14 cellular contexts compared by ENCODE assay signal in the genomic region with DNA sequence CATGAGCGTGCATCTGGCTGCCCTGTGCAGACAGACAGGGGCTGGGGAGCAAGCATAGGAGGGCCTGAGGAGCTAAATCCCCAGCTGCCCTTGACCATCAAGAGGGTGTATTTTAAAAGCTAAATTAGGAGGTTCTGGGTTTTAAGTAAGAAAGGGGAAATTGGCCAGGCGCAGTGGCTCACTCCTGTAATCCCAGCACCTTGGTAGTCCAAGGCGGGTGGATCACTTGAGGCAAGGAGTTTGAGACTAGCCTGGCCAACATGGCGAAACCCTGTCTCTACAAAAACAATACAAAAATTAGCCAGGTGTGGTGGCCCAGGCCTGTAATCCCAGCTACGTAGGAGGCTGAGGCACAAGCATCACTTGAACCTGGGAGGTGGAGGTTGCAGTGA. TPM values are rescaled to one million over a fixed set of nuclear protein-coding genes. Genes with fewer than 3 reads are reported as not detected.
DNase-seq lines count a peak whose midpoint lies in the region; ATAC-seq and TF ChIP-seq lines count a peak whose summit lies in the region.
"Had no signal": no experiment of that assay in that cellular context is flagged by ENCODE, and none has a peak within 500 bp of the region (broad histone marks: within the 10 kb centered on the region; RNA-seq: fewer than 3 reads in every experiment).

No MANE protein-coding gene starts in this region.

- peaks cover 45% of the 10 kb centered on the region for H3K4me1 Mint-ChIP-seq in activated T-cell treated with anti-CD3 and anti-CD28 coated beads, Interleukin-2, amount 50 U/mL, for 24 hours (ENCODE audit: low read depth)
- peaks cover 45 to 65% of the 10 kb centered on the region in 2 donors for H3K4me1 Mint-ChIP-seq in immature natural killer cell

- 50 to 57% (median 54%) methylated on average over 5 of the region's 5 CpGs for WGBS in spleen, 5 donors

- no peak for TF ChIP-seq CTCF in Peyer's patch (IDR thresholded peaks at IDR 0.05)
- TF ChIP-seq CTCF in spleen (IDR thresholded peaks at IDR 0.05 in 8 of 11, conservative IDR thresholded peaks at IDR 0.05 in 3 of 11), result no peak

- no peaks in the 10 kb centered on the region for H3K9me3 ChIP-seq in Peyer's patch
- peaks cover 0 to 7% (median 0%) of the 10 kb centered on the region in 8 donors for H3K9me3 ChIP-seq in spleen

- no peak for TF ChIP-seq POLR2A in Peyer's patch (IDR thresholded peaks at IDR 0.05)
- no peak for TF ChIP-seq POLR2A in spleen (IDR thresholded peaks at IDR 0.05)

- intact Hi-C loops in spleen (cut with DNase I; ENCODE audit: low total_unique reads), result no loop called here

- H3K27me3 Mint-ChIP-seq in activated T-cell treated with anti-CD3 and anti-CD28 coated beads, Interleukin-2, amount 50 U/mL, for 24 hours, result no peaks in the 10 kb centered on the region
- peaks cover 12 to 22% (median 17%) of the 10 kb centered on the region in 3 donors for H3K27me3 Mint-ChIP-seq in immature natural killer cell (ENCODE audit: low read depth in 3 of 3)

- peaks cover 29% of the 10 kb centered on the region for H3K36me3 Mint-ChIP-seq in activated T-cell treated with anti-CD3 and anti-CD28 coated beads, Interleukin-2, amount 50 U/mL, for 24 hours (ENCODE audit: low read depth)
- H3K36me3 Mint-ChIP-seq in immature natural killer cell, result peaks cover 9 to 21% (median 16%) of the 10 kb centered on the region in 3 donors

- H3K4me3 ChIP-seq in Peyer's patch (no peak overlapping the region), spleen (peak overlapping the region in 2 of 8 donors; percentile 7 to 49)

- peak overlapping the region; percentile 52 for H3K4me3 Mint-ChIP-seq in activated T-cell treated with anti-CD3 and anti-CD28 coated beads, Interleukin-2, amount 50 U/mL, for 24 hours
- H3K4me3 Mint-ChIP-seq in immature natural killer cell, result peak overlapping the region; percentile 70 to 85 (median 77)

- peaks cover 0 to 18% (median 0%) of the 10 kb centered on the region in 3 donors for H3K36me3 ChIP-seq in Peyer's patch
- H3K36me3 ChIP-seq in spleen, result peaks cover 0 to 26% (median 15%) of the 10 kb centered on the region in 6 donors

- ATAC-seq in GM18870 (IDR thresholded peaks at IDR 0.05; ENCODE audit: unreplicated experiment), result no peak

- no peaks in the 10 kb centered on the region for H3K27me3 ChIP-seq in Peyer's patch
- no peaks in the 10 kb centered on the region for H3K27me3 ChIP-seq in spleen (replicated peaks in 1 of 7)

- peaks cover 7% of the 10 kb centered on the region for H3K9me3 Mint-ChIP-seq in activated T-cell treated with anti-CD3 and anti-CD28 coated beads, Interleukin-2, amount 50 U/mL, for 24 hours
- H3K9me3 Mint-ChIP-seq in immature natural killer cell, result peaks cover 0 to 7% (median 6%) of the 10 kb centered on the region in 6 donors

- H3K27ac ChIP-seq in Peyer's patch (peak overlapping the region in 3 of 4 donors; percentile 15 to 73 (median 52)), spleen (peak overlapping the region; percentile 49 to 92 (median 83))

- DNase-seq in activated T-cell treated with anti-CD3 and anti-CD28 coated beads, Interleukin-2, amount 50 U/mL, for 24 hours, result no peak
- no peak for DNase-seq in activated T-cell treated with anti-CD3 and anti-CD28 coated beads for 4 hours
- peak in 2 of 3 donors; percentile 16 to 42 for DNase-seq in Peyer's patch
- DNase-seq in immature natural killer cell, result no peak
- DNase-seq in spleen, result peak; percentile 63
- no peak for DNase-seq in NCI-H69 (lab: John Stamatoyannopoulos, UW)
- DNase-seq in NCI-H82 treated with DMSO at 0.1 percent for 48 hours (lab: John Stamatoyannopoulos, UW; ENCODE audit: unreplicated experiment), result no peak
- DNase-seq: activated CD4-positive, alpha-beta T cell treated with anti-CD3 and anti-CD28 coated beads for 48 hours; amygdala; EL; foreskin fibroblast; NCI-H2029 treated with DMSO at 0.1 percent for 48 hours; NK-92 treated with Interleukin-12 subunit alpha and Interleukin-12 subunit beta, amount 100 ng/mL, for 24 hours had no signal

- H3K27ac Mint-ChIP-seq in activated T-cell treated with anti-CD3 and anti-CD28 coated beads, Interleukin-2, amount 50 U/mL, for 24 hours, result peak overlapping the region; percentile 67
- H3K27ac Mint-ChIP-seq in immature natural killer cell, result peak overlapping the region; percentile 82 to 97 (median 96)

- H3K4me1 ChIP-seq in Peyer's patch (peaks cover 0 to 8% (median 0%) of the 10 kb centered on the region in 4 donors), spleen (peaks cover 15 to 94% (median 62%) of the 10 kb centered on the region in 6 donors)

RNA-seq across cellular contexts. Expression of a gene that starts 27.8 kb away (rescaled TPM):
- total RNA-seq in Peyer's patch (100 to 1,000 TPM; 170 to 462 (median 219) TPM), spleen (100 to 1,000 TPM; 145 to 222 (median 188) TPM)
- polyA plus RNA-seq in immature natural killer cell (100 to 1,000 TPM; 196 to 243 (median 199) TPM), spleen (100 to 1,000 TPM; 111 to 256 (median 193) TPM)

RNA-seq across cellular contexts. Expression of a gene that starts 40.5 kb away (rescaled TPM):
- total RNA-seq in Peyer's patch (10 to 100 TPM in 1 of 4 donors, 1 to 10 TPM in 3; 2.9 to 13.2 (median 4.0) TPM), spleen (10 to 100 TPM; 43.0 to 75.7 (median 55.4) TPM)
- polyA plus RNA-seq in immature natural killer cell (10 to 100 TPM; 20.7 to 50.4 (median 21.7) TPM), spleen (10 to 100 TPM; 16.2 to 22.4 (median 17.0) TPM)

RNA-seq across cellular contexts. Expression of a gene that starts 56.1 kb away (rescaled TPM):
- total RNA-seq in Peyer's patch, result 10 to 100 TPM; 22.1 to 60.8 (median 29.3) TPM
- polyA plus RNA-seq in immature natural killer cell, result 10 to 100 TPM; 55.5 to 74.7 (median 67.9) TPM
- total RNA-seq in spleen, result 10 to 100 TPM; 21.3 to 55.1 (median 37.2) TPM
- polyA plus RNA-seq in spleen, result 10 to 100 TPM; 16.3 to 26.0 (median 17.0) TPM

Comparison
In these comparisons a context has a peak if more than half of its experiments do, and no peak if none do; other contexts are left out.
1. DNase-seq: peak in Peyer's patch (2 of 3) and spleen (single experiment); none in activated T-cell treated with anti-CD3 and anti-CD28 coated beads, Interleukin-2, amount 50 U/mL, for 24 hours (single experiment), activated T-cell treated with anti-CD3 and anti-CD28 coated beads for 4 hours (single experiment), immature natural killer cell (0 of 3), NCI-H69 (single experiment) and NCI-H82 treated with DMSO at 0.1 percent for 48 hours (single experiment).